ENCODE assay signal across 23 cellular contexts in the genomic region with DNA sequence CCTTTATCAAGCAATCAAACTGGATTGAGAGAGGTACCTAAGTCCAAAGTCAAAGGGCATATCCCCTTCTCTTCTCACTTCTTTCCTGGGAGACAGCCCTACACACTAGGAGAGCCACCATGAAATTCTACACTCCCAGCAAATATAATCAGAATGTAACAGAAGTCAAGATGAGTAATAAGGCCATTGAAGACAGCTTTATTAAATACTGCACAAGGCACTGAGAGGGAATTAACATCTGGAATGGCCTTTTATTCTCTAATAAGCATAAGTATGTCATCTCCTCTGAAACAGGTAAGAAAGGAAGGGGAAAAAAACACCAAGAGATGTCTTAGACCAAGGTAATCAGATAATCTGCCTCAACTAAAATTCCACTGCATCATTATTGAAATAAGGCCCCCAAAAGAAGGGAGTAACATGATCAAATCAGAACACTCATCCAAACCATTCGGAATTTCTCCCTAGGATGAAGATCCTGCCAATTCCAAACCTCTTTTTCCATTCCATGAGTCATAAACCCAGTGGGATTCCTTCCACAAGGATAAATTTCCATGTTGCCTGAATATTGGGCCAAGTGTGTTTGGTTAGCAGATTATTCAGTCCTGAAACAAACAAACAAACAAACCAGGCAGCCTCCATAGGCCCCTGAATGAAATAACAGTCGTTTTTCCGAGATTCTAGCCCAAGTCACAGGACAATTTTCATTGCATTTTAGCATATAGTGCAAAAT. TPM values are rescaled to one million over a fixed set of nuclear protein-coding genes. Genes with fewer than 3 reads are reported as not detected.
DNase-seq lines count a peak whose midpoint lies in the region; ATAC-seq, FAIRE-seq and TF ChIP-seq lines count a peak whose summit lies in the region.
"Had no signal": no experiment of that assay in that cellular context is flagged by ENCODE, and none has a peak within 500 bp of the region (broad histone marks: within the 10 kb centered on the region; RNA-seq: fewer than 3 reads in every experiment).

No MANE protein-coding gene starts in this region.

- H3K27ac ChIP-seq in thyroid gland: peak overlapping the region in 1 of 3 donors; percentile 32
- no peak overlapping the region for H3K27ac ChIP-seq in right lobe of liver
- H3K27ac ChIP-seq: colonic mucosa, parathyroid adenoma, SJSA1, VCaP had no signal

- TF ChIP-seq POLR2A in thyroid gland (IDR thresholded peaks at IDR 0.05): no peak
- TF ChIP-seq POLR2A in GM12891 (IDR thresholded peaks at IDR 0.05; ENCODE audit: low read depth, low read length): no peak
- TF ChIP-seq POLR2A in right lobe of liver (IDR thresholded peaks at IDR 0.05): no peak

- H3K36me3 ChIP-seq in thyroid gland: no peaks in the 10 kb centered on the region
- H3K36me3 ChIP-seq in right lobe of liver: no peaks in the 10 kb centered on the region
- H3K36me3 ChIP-seq: colonic mucosa, SJSA1 had no signal

- H3K9me3 ChIP-seq in thyroid gland (no peaks in the 10 kb centered on the region), right lobe of liver (no peaks in the 10 kb centered on the region)
- H3K9me3 ChIP-seq: colonic mucosa, SJSA1 had no signal

- peak; percentile 84 for ATAC-seq in sciatic nerve
- ATAC-seq in right lobe of liver: no peak
- ATAC-seq: naive thymus-derived CD8-positive, alpha-beta T cell had no signal

- DNase-seq in AG09309 (ENCODE audit: low read depth) (no peak), HTR-8/SVneo (ENCODE audit: insufficient read length, low spot score) (no peak), fibroblast of peridontal ligament (ENCODE audit: extremely low read depth) (peak; percentile 95), sciatic nerve (ENCODE audit: low spot score) (no peak), superior temporal gyrus (ENCODE audit: extremely low spot score) (no peak), thyroid gland (no peak), GM12891 (ENCODE audit: insufficient read length, low spot score) (no peak), right lobe of liver (no peak)
- DNase-seq: activated naive CD4-positive, alpha-beta T cell treated with Interleukin-2 at 50 U/mL for 16 hours; AML-193; colonic mucosa; H7; kidney glomerular epithelial cell; naive thymus-derived CD8-positive, alpha-beta T cell; NCI-H1417 treated with DMSO at 0.1 percent for 48 hours; NCI-H2171 treated with DMSO at 0.1 percent for 48 hours; NCI-H748 treated with DMSO at 0.1 percent for 48 hours; OCI-M1 had no signal

- H3K27me3 ChIP-seq in thyroid gland (no peaks in the 10 kb centered on the region), right lobe of liver (no peaks in the 10 kb centered on the region)
- H3K27me3 ChIP-seq: colonic mucosa had no signal

- 66 to 77% methylated on average over 3 of the region's 3 CpGs for WGBS in thyroid gland, 2 donors
- whole genome bisulfite sequencing in right lobe of liver (ENCODE audit: insufficient coverage, low coverage, low lambda C conversion rate, missing lambda C conversion rate): 24% methylated on average over 3 of the region's 3 CpGs

- FAIRE-seq in HTR-8/SVneo (lab: Jason Lieb, UNC): peak; percentile 54
- no peak for FAIRE-seq in GM12891 (lab: Jason Lieb, UNC)
- FAIRE-seq: frontal cortex had no signal

- H3K4me1 ChIP-seq in thyroid gland (no peaks in the 10 kb centered on the region), right lobe of liver (no peaks in the 10 kb centered on the region)
- H3K4me1 ChIP-seq: colonic mucosa, parathyroid adenoma, SJSA1 had no signal

- H3K4me3 ChIP-seq in AG09309 (ENCODE audit: control insufficient read depth, low read depth, low read length) (no peak overlapping the region), thyroid gland (replicated peaks in 1 of 3) (no peak overlapping the region), right lobe of liver (no peak overlapping the region)
- H3K4me3 ChIP-seq: colonic mucosa, SJSA1 had no signal

- TF ChIP-seq CTCF in AG09309 (IDR thresholded peaks at IDR 0.05; ENCODE audit: control insufficient read depth, insufficient read depth, low read depth, low read length, missing control alignments): peak; percentile 33
- no peak for TF ChIP-seq CTCF in thyroid gland (IDR thresholded peaks at IDR 0.05)
- no peak for TF ChIP-seq CTCF in right lobe of liver (IDR thresholded peaks at IDR 0.05)

- intact Hi-C loops in sciatic nerve (cut with DNase I) (no loop called here), thyroid gland (cut with DNase I) (no loop called here), right lobe of liver (cut with DNase I) (no loop called here)

TF ChIP-seq in GM12891, 5 proteins besides CTCF, POLR2A, EP300 and RAD21:
- no peak for TF ChIP-seq TAF1 (IDR thresholded peaks at IDR 0.05; ENCODE audit: low read depth, low read length)
- no peak for TF ChIP-seq PAX5 (IDR thresholded peaks at IDR 0.05; ENCODE audit: insufficient read depth, low read length, severe bottlenecking)
- no peak for TF ChIP-seq SPI1 (IDR thresholded peaks at IDR 0.05; ENCODE audit: low read depth, low read length)
- no peak for TF ChIP-seq POU2F2 (IDR thresholded peaks at IDR 0.05; ENCODE audit: low read depth, low read length)
- no peak for TF ChIP-seq POLR2AphosphoS5 (IDR thresholded peaks at IDR 0.05; ENCODE audit: low read depth, low read length)

RNA-seq across cellular contexts. Expression of a gene that starts 19.9 kb away (rescaled TPM):
- not detected for total RNA-seq in sciatic nerve
- total RNA-seq in thyroid gland: 1 to 10 TPM; 1.5 to 4.0 (median 1.6) TPM
- polyA plus RNA-seq in GM12891 (2012; ENCODE audit: low read depth, missing spikeins): not detected
- total RNA-seq in right lobe of liver: not detected
- total RNA-seq: colonic mucosa; Daoy; H7; naive thymus-derived CD8-positive, alpha-beta T cell; SJSA1 had no signal
- polyA plus RNA-seq: naive thymus-derived CD8-positive, alpha-beta T cell had no signal
